Comparison of ENCODE assay signal across 9 cellular contexts in genomic region chr12:44876554-44877275, GRCh38. TPM values are rescaled to one million over a fixed set of nuclear protein-coding genes. Genes with fewer than 3 reads are reported as not detected.
DNase-seq lines count a peak whose midpoint lies in the region; ATAC-seq and TF ChIP-seq lines count a peak whose summit lies in the region.
"Had no signal": no experiment of that assay in that cellular context is flagged by ENCODE, and none has a peak within 500 bp of the region (broad histone marks: within the 10 kb centered on the region; RNA-seq: fewer than 3 reads in every experiment).

No MANE protein-coding gene starts in this region.

- H3K27me3 ChIP-seq in SK-N-SH (ENCODE audit: insufficient read depth) (peaks cover 22% of the 10 kb centered on the region; the same call in 1 of the 2 replicates), iPS-15b (ENCODE audit: control insufficient read depth, insufficient read depth, low read length) (peaks cover 16% of the 10 kb centered on the region)

- DNase-seq in GM03348 (ENCODE audit: low spot score): peak; percentile 59
- DNase-seq in SK-N-SH: peak; percentile 82
- DNase-seq in astrocyte of the hippocampus (ENCODE audit: low read depth, low spot score): peak; percentile 67
- no peak for DNase-seq in NCI-H345 (lab: John Stamatoyannopoulos, UW)

- peak overlapping the region; percentile 84; the same call in 1 of the 2 replicates for H2AFZ ChIP-seq in SK-N-SH (ENCODE audit: low read depth)

- no peaks in the 10 kb centered on the region for H3K79me2 ChIP-seq in SK-N-SH (ENCODE audit: insufficient read depth)

- CTCF ChIA-PET in SK-N-SH (lab: Yijun Ruan, JAX): interaction anchor here (0.7 to 5.5 kb wide), 13 partner anchors 9 to 918 kb away, joined by 3 to 53 read pairs (median 5); no protein-coding TSS in a partner anchor

- no peaks in the 10 kb centered on the region for H3F3A ChIP-seq in SK-N-SH (replicated peaks; ENCODE audit: insufficient read depth)

- no peaks in the 10 kb centered on the region for H4K20me1 ChIP-seq in SK-N-SH (ENCODE audit: insufficient read depth)

- peak overlapping the region; percentile 47 to 60 for H3K4me3 ChIP-seq in SK-N-SH (ENCODE audit: low read depth in 2 of 2, low read length in 1 of 2)
- peak overlapping the region; percentile 85 for H3K4me3 ChIP-seq in iPS-15b (ENCODE audit: low read depth, low read length)
- peak overlapping the region; percentile 36 to 62 (median 45) for H3K4me3 ChIP-seq in skin epidermis

- H3K4me1 ChIP-seq in SK-N-SH (ENCODE audit: control insufficient read depth in 1 of 2, insufficient read depth in 2 of 2, low read depth in 1 of 2, low read length in 1 of 2) (peaks cover 4 to 16% of the 10 kb centered on the region in 2 experiments; a peak in 1 of 4 replicates), iPS-15b (ENCODE audit: control insufficient read depth, insufficient read depth, low read length) (no peaks in the 10 kb centered on the region)

- no peaks in the 10 kb centered on the region for H3K36me3 ChIP-seq in SK-N-SH (replicated peaks in 1 of 2; ENCODE audit: control insufficient read depth in 1 of 2, insufficient read depth in 2 of 2, low read length in 1 of 2)
- no peaks in the 10 kb centered on the region for H3K36me3 ChIP-seq in iPS-15b (ENCODE audit: control insufficient read depth, insufficient read depth, low read length)

- ATAC-seq in HG03175 (IDR thresholded peaks at IDR 0.05; ENCODE audit: unreplicated experiment) (peak; percentile 39), GM19328 (IDR thresholded peaks at IDR 0.05; ENCODE audit: unreplicated experiment) (no peak)

- H3K27ac ChIP-seq in SK-N-SH (ENCODE audit: low read depth in 2 of 2, low read length in 1 of 2) (no peak overlapping the region), skin epidermis (peak overlapping the region in 1 of 21 experiments; percentile 43)
- H3K27ac ChIP-seq: VCaP had no signal

- peak; percentile 18; the same call in 1 of the 2 replicates for TF ChIP-seq RAD21 in SK-N-SH (IDR thresholded peaks at IDR 0.05; ENCODE audit: low read length)

- 0 out of 2 replicates have a peak, but pooled peaks have one; percentile 11 for TF ChIP-seq CTCF in SK-N-SH (IDR thresholded peaks at IDR 0.05)

- no peak overlapping the region for H3K9ac ChIP-seq in SK-N-SH
- H3K9ac ChIP-seq in iPS-15b (ENCODE audit: low read depth, low read length): no peak overlapping the region

- H3K9me2 ChIP-seq in SK-N-SH: no peaks in the 10 kb centered on the region

- POLR2A ChIA-PET in SK-N-SH (lab: Yijun Ruan, JAX): no interaction called here

- 2% methylated on average over 21 of the region's 40 CpGs for WGBS in SK-N-SH (ENCODE audit: low lambda C conversion rate)

- H3K9me3 ChIP-seq in SK-N-SH (no peaks in the 10 kb centered on the region), iPS-15b (ENCODE audit: control insufficient read depth, insufficient read depth, low read length) (no peaks in the 10 kb centered on the region)

- no peak for TF ChIP-seq EP300 in SK-N-SH (IDR thresholded peaks at IDR 0.05; ENCODE audit: borderline replicate concordance in 1 of 2, low read depth in 1 of 2, low read length in 1 of 2)

- H3K4me2 ChIP-seq in SK-N-SH: peak overlapping the region; percentile 87

TF ChIP-seq in SK-N-SH, 30 proteins besides CTCF, POLR2A, EP300 and RAD21:
- TF ChIP-seq REST (IDR thresholded peaks at IDR 0.05; ENCODE audit: low read depth, low read length) (peak; percentile 90), MAX (IDR thresholded peaks at IDR 0.05; ENCODE audit: low read depth) (0 out of 2 replicates have a peak, but pooled peaks have one; percentile 45), MEF2A (IDR thresholded peaks at IDR 0.05; ENCODE audit: borderline replicate concordance, low read depth) (no peak)

RNA-seq across cellular contexts. Expression of gene NELL2, which starts 0.6 kb away (rescaled TPM):
- polyA plus RNA-seq in SK-N-SH (2012; rRNA removed): 0.28 and 0.35 TPM in 2 replicates
- 0.21 and 0.29 TPM in 2 replicates for polyA plus RNA-seq in SK-N-SH (2012; cell fraction: cytosol; rRNA removed)
- 0.06 and 0.21 TPM in 2 replicates for polyA plus RNA-seq in SK-N-SH (2012; cell fraction: nucleus; rRNA removed)
